8 cellular contexts compared by ENCODE assay signal in genomic region chr15:22978691-22979068, GRCh38. TPM values are rescaled to one million over a fixed set of nuclear protein-coding genes. Genes with fewer than 3 reads are reported as not detected.
DNase-seq lines count a peak whose midpoint lies in the region; ATAC-seq, FAIRE-seq and TF ChIP-seq lines count a peak whose summit lies in the region.

No MANE protein-coding gene starts in this region.

- H3K9ac ChIP-seq in mucosa of stomach (ENCODE audit: low read length): no peak overlapping the region

- ATAC-seq in HG03520 (IDR thresholded peaks at IDR 0.05; ENCODE audit: unreplicated experiment) (peak; percentile 3), GM18520 (IDR thresholded peaks at IDR 0.05; ENCODE audit: unreplicated experiment) (no peak)

- no peaks in the 10 kb centered on the region for H3K9me3 ChIP-seq in mucosa of stomach (ENCODE audit: control insufficient read depth, low read length)

- DNase-seq in AG09309 (ENCODE audit: low read depth) (no peak), bronchial epithelial cell (ENCODE audit: low read depth) (no peak), NCI-H2107 (lab: John Stamatoyannopoulos, UW) (no peak), NCI-H1436 (lab: John Stamatoyannopoulos, UW) (no peak), NOMO-1 treated with dmso at 0.1 percent for 144 hours (lab: John Stamatoyannopoulos, UW; ENCODE audit: unreplicated experiment) (no peak)

- H3K36me3 ChIP-seq in bronchial epithelial cell (ENCODE audit: control insufficient read depth, insufficient read depth, low read length) (no peaks in the 10 kb centered on the region), mucosa of stomach (ENCODE audit: control insufficient read depth, insufficient read depth, low read length) (no peaks in the 10 kb centered on the region)

- TF ChIP-seq CTCF in AG09309 (IDR thresholded peaks at IDR 0.05; ENCODE audit: control insufficient read depth, insufficient read depth, low read depth, low read length, missing control alignments) (no peak), bronchial epithelial cell (IDR thresholded peaks at IDR 0.05; ENCODE audit: insufficient read depth, low read length, severe bottlenecking) (no peak)

- no peaks in the 10 kb centered on the region for H3K27me3 ChIP-seq in bronchial epithelial cell (ENCODE audit: control insufficient read depth, insufficient read depth, low read length)
- H3K27me3 ChIP-seq in mucosa of stomach (ENCODE audit: control insufficient read depth, insufficient read depth, low read length): no peaks in the 10 kb centered on the region

- H3K4me3 ChIP-seq in AG09309 (ENCODE audit: control insufficient read depth, low read depth, low read length) (peak overlapping the region; percentile 95), bronchial epithelial cell (ENCODE audit: low read depth, low read length) (peak overlapping the region; percentile 96), mucosa of stomach (ENCODE audit: low read length) (peak overlapping the region; percentile 62)

- H3K4me1 ChIP-seq in mucosa of stomach (ENCODE audit: control insufficient read depth, insufficient read depth, low read length): peaks cover 7% of the 10 kb centered on the region

- no peak for FAIRE-seq in bronchial epithelial cell (lab: Jason Lieb, UNC)

RNA-seq across cellular contexts. Expression of gene CYFIP1, which starts 1.5 kb away (rescaled TPM):
- total RNA-seq in bronchial epithelial cell: 59.5 and 61.4 TPM in 2 replicates
